8 cellular contexts compared by ENCODE assay signal in genomic region chr1:31155216-31155806, GRCh38.
DNase-seq lines count a peak whose midpoint lies in the region; ATAC-seq and FAIRE-seq lines count a peak whose summit lies in the region.

No MANE protein-coding gene starts in this region.

- no peaks in the 10 kb centered on the region for H3K27me3 ChIP-seq in HUES6 (ENCODE audit: control insufficient read depth, insufficient read depth, low read length)

- H3K27ac ChIP-seq in HUES6 (ENCODE audit: low read depth, low read length), result peak overlapping the region; percentile 97

- in situ Hi-C loops in SK-MEL-5 (cut with HindIII; ENCODE audit: low pct_unique_long_range_greater_than_20kb, low sequenced_read_pairs), result no loop called here

- peak overlapping the region; percentile 76 for H3K4me3 ChIP-seq in HUES6 (ENCODE audit: low read depth, low read length)

- ATAC-seq in GM19035 (IDR thresholded peaks at IDR 0.05; ENCODE audit: unreplicated experiment), result peak; percentile 77

- peaks cover 9% of the 10 kb centered on the region; the same call in 1 of the 2 replicates for H3K4me1 ChIP-seq in HUES6 (ENCODE audit: control insufficient read depth, insufficient read depth, low read length)

- H3K36me3 ChIP-seq in HUES6 (ENCODE audit: control insufficient read depth, insufficient read depth, low read length), result no peaks in the 10 kb centered on the region; the same call in 1 of the 2 replicates

- intact Hi-C loops in cardiac septum (cut with DNase I) (loop anchor here (2.0 to 5.0 kb wide), 2 partner anchors 91 to 188 kb away; partner anchors contain the start of gene PUM1), posterior vena cava (cut with DNase I) (no loop called here)

- DNase-seq in Ammon's horn (ENCODE audit: low spot score) (peak; percentile 40), SK-MEL-5 (ENCODE audit: low read depth, low spot score) (peak; percentile 50), cardiac septum (ENCODE audit: low spot score) (peak; percentile 75), posterior vena cava (ENCODE audit: low spot score) (peak; percentile 86), urothelium cell line (ENCODE audit: low spot score) (peak; percentile 83)
- peak; percentile 64 for DNase-seq in activated naive CD4-positive, alpha-beta T cell treated with anti-CD3 and anti-CD28 coated beads, Interleukin-2, amount 50 U/mL, for 16 hours

- no peak for FAIRE-seq in urothelium cell line (lab: Jason Lieb, UNC)

- peaks cover 3% of the 10 kb centered on the region; the same call in 1 of the 2 replicates for H3K9me3 ChIP-seq in HUES6 (ENCODE audit: control insufficient read depth, insufficient read depth, low read depth, low read length)

- H3K9ac ChIP-seq in HUES6 (ENCODE audit: low read length), result peak overlapping the region; percentile 84

Comparison
In these comparisons a context has a peak if more than half of its experiments do, and no peak if none do; other contexts are left out.
1. Peak in every context shown above with its lines: DNase-seq, ATAC-seq, H3K4me3 ChIP-seq and H3K27ac ChIP-seq.